17 cellular contexts compared by ENCODE assay signal in the genomic region with DNA sequence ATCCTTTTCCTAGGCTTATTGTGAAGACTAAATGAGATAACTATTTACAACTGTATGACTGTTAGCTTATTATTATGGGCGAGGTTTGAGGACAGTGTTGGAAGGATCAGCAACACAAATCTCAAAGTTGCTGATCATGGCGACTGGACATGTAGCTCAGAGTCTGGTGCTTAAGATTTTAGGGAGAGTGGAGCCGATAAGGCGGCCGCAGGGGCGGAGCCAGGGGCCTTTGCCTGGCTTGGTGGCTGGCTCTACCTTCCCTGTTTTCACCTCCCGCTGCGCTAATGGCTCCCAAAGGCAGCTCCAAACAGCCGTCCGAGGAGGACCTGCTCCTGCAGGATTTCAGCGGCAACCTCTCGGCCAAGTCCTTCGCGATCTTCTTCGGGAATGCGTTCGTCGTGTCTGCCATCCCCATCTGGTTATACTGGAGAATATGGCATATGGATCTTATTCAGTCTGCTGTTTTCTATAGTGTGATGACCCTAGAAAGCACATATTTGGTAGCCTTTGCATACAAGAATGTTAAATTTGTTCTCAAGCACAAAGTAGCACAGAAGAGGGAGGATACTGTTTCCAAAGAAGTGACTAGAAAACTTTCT. TPM values are rescaled to one million over a fixed set of nuclear protein-coding genes. Genes with fewer than 3 reads are reported as not detected.
"Had no signal": no experiment of that assay in that cellular context is flagged by ENCODE, and none has a peak within 500 bp of the region (broad histone marks: within the 10 kb centered on the region; RNA-seq: fewer than 3 reads in every experiment).

No MANE protein-coding gene starts in this region.

- H3K36me3 Mint-ChIP-seq: stimulated activated effector memory CD8-positive, alpha-beta T cell treated with anti-CD3 and anti-CD28 coated beads, Interleukin-12 subunit alpha, Interleukin-12 subunit beta, amount 100 ng/mL, for 72 hours had no signal

- H3K4me3 ChIP-seq: esophagus squamous epithelium, pancreas, right lobe of liver, smooth muscle cell, stomach, thoracic aorta had no signal

- H3K27ac ChIP-seq: esophagus squamous epithelium, neutrophil, pancreas, right lobe of liver, stomach, thoracic aorta, WERI-Rb-1 had no signal

- H3K36me3 ChIP-seq: esophagus squamous epithelium, neutrophil, pancreas, right lobe of liver, stomach, thoracic aorta, WERI-Rb-1 had no signal

- ATAC-seq: naive thymus-derived CD8-positive, alpha-beta T cell; pancreas; right lobe of liver; stimulated activated effector memory CD8-positive, alpha-beta T cell treated with anti-CD3 and anti-CD28 coated beads, Interleukin-12 subunit alpha, Interleukin-12 subunit beta, amount 100 ng/mL, for 72 hours had no signal

- H3K4me1 ChIP-seq: esophagus squamous epithelium, pancreas, stomach had no signal

- H3K4me1 Mint-ChIP-seq: naive thymus-derived CD8-positive, alpha-beta T cell; stimulated activated effector memory CD8-positive, alpha-beta T cell treated with anti-CD3 and anti-CD28 coated beads, Interleukin-12 subunit alpha, Interleukin-12 subunit beta, amount 100 ng/mL, for 72 hours had no signal

- DNase-seq: activated CD4-positive, alpha-beta T cell treated with anti-CD3 and anti-CD28 coated beads, Interleukin-2, amount 50 U/mL, for 4 hours; dermis blood vessel endothelial cell; effector memory CD4-positive, alpha-beta T cell; esophagus squamous epithelium; mesenchymal stem cell; naive thymus-derived CD8-positive, alpha-beta T cell; pancreas; right lobe of liver; stimulated activated CD4-positive, alpha-beta T cell treated with anti-CD3 and anti-CD28 coated beads, Interleukin-4, amount 100 ng/mL, for 1 hour; stomach; T-helper 2 cell; WERI-Rb-1 had no signal

- H3K4me3 Mint-ChIP-seq: activated naive CD8-positive, alpha-beta T cell; naive thymus-derived CD8-positive, alpha-beta T cell; stimulated activated effector memory CD8-positive, alpha-beta T cell treated with anti-CD3 and anti-CD28 coated beads, Interleukin-12 subunit alpha, Interleukin-12 subunit beta, amount 100 ng/mL, for 72 hours had no signal

- H3K27me3 ChIP-seq: esophagus squamous epithelium, neutrophil, pancreas, right lobe of liver, stomach had no signal

- H3K27ac Mint-ChIP-seq: activated naive CD8-positive, alpha-beta T cell; naive thymus-derived CD8-positive, alpha-beta T cell; stimulated activated effector memory CD8-positive, alpha-beta T cell treated with anti-CD3 and anti-CD28 coated beads, Interleukin-12 subunit alpha, Interleukin-12 subunit beta, amount 100 ng/mL, for 72 hours had no signal

- H3K9me3 ChIP-seq: pancreas, right lobe of liver had no signal

- H3K4me2 ChIP-seq: smooth muscle cell had no signal

RNA-seq across cellular contexts. Expression of gene GIPC2, which starts 45.5 kb away (rescaled TPM):
- total RNA-seq: smooth muscle cell had no signal
